Comparison of ENCODE assay signal across 13 cellular contexts in the genomic region with DNA sequence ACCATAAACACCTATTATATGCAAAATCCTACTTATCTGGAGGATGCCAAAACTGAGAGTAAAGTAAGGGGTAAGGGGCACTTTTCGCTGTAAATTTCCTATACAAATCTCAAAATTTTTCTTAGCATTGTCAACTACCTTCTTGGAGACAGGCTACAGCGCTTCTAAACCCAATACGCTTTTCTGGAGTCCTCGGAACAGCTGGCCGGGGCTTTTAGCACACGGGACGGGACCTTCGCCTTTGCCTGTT. TPM values are rescaled to one million over a fixed set of nuclear protein-coding genes. Genes with fewer than 3 reads are reported as not detected.
DNase-seq lines count a peak whose midpoint lies in the region; ATAC-seq, FAIRE-seq and TF ChIP-seq lines count a peak whose summit lies in the region.
"Had no signal": no experiment of that assay in that cellular context is flagged by ENCODE, and none has a peak within 500 bp of the region (broad histone marks: within the 10 kb centered on the region; RNA-seq: fewer than 3 reads in every experiment).

No MANE protein-coding gene starts in this region.

- peaks cover 50 to 63% of the 10 kb centered on the region in 2 experiments for H3K4me1 Mint-ChIP-seq in H9
- peaks cover 5% of the 10 kb centered on the region for H3K4me1 Mint-ChIP-seq in activated naive CD8-positive, alpha-beta T cell treated with anti-CD3 and anti-CD28 coated beads for 36 hours

- H2AFZ ChIP-seq in H9 (ENCODE audit: low read length), result peak overlapping the region; percentile 63
- H2AFZ ChIP-seq in keratinocyte (ENCODE audit: control insufficient read depth, low read length), result no peak overlapping the region

- no CpG with 5 or more reads among the region's 8 CpGs for WGBS in H9 (ENCODE audit: extremely low coverage, insufficient read length, low lambda C conversion rate)
- 2 to 11% (median 5%) methylated on average over 8 of the region's 8 CpGs for WGBS in stomach, 5 donors

- no peak overlapping the region for H2BK20ac ChIP-seq in H9 (ENCODE audit: low read depth, low read length, poor library complexity, severe bottlenecking)

- H3K9ac ChIP-seq in H9 (ENCODE audit: extremely low read depth, insufficient read length, low read length) (no peak overlapping the region), keratinocyte (ENCODE audit: control insufficient read depth, extremely low read depth, insufficient read depth, low read length) (no peak overlapping the region)

- no peak overlapping the region for H3K4ac ChIP-seq in H9 (ENCODE audit: low read depth, low read length)

- H3K9me3 ChIP-seq in H9 (ENCODE audit: control insufficient read depth, low read depth, low read length) (no peaks in the 10 kb centered on the region), keratinocyte (ENCODE audit: control insufficient read depth, low read depth, low read length) (no peaks in the 10 kb centered on the region), stomach (peaks cover 0 to 4% (median 0%) of the 10 kb centered on the region in 4 donors)
- H3K9me3 ChIP-seq: thyroid gland had no signal

- no peak overlapping the region for H3K18ac ChIP-seq in H9 (ENCODE audit: insufficient read length, low read depth, low read length)

- no peak overlapping the region for H4K91ac ChIP-seq in H9 (ENCODE audit: insufficient read length, low read depth, low read length)

- no peak overlapping the region for H2AK5ac ChIP-seq in H9 (ENCODE audit: insufficient read length, low read length)

- no peaks in the 10 kb centered on the region for H4K20me1 ChIP-seq in H9 (ENCODE audit: control insufficient read depth, insufficient read depth, insufficient read length)
- no peaks in the 10 kb centered on the region for H4K20me1 ChIP-seq in keratinocyte (ENCODE audit: control insufficient read depth, extremely low read depth, insufficient read depth, low read length)

- H3K36me3 Mint-ChIP-seq in H9 (ENCODE audit: insufficient read depth in 1 of 3, low read depth in 3 of 3), result no peaks in the 10 kb centered on the region
- peaks cover 1% of the 10 kb centered on the region for H3K36me3 Mint-ChIP-seq in activated naive CD8-positive, alpha-beta T cell treated with anti-CD3 and anti-CD28 coated beads for 36 hours

- no peak overlapping the region for H4K8ac ChIP-seq in H9 (replicated peaks; ENCODE audit: insufficient read length, low read depth, low read length)

- no peak overlapping the region for H3K14ac ChIP-seq in H9 (ENCODE audit: insufficient read depth, low read length)

- peaks cover 100% of the 10 kb centered on the region for H3K27me3 Mint-ChIP-seq in H9 (ENCODE audit: low read depth)
- H3K27me3 Mint-ChIP-seq in activated naive CD8-positive, alpha-beta T cell treated with anti-CD3 and anti-CD28 coated beads for 36 hours, result peaks cover 95% of the 10 kb centered on the region

- peak overlapping the region; percentile 63 to 86; a peak in 4 of 5 replicates for H3K4me3 Mint-ChIP-seq in H9
- no peak overlapping the region for H3K4me3 Mint-ChIP-seq in activated naive CD8-positive, alpha-beta T cell treated with anti-CD3 and anti-CD28 coated beads for 36 hours
- H3K4me3 Mint-ChIP-seq: T-helper 1 cell treated with Interleukin-12 subunit alpha and Interleukin-12 subunit beta and Interleukin-4 antibody, amounts not matched to agents 30 μg/mL and 1 μg/mL, for 36 hours had no signal

- H3K79me1 ChIP-seq in H9 (ENCODE audit: insufficient read depth, low read depth, low read length, poor library complexity, severe bottlenecking), result no peaks in the 10 kb centered on the region

- H3K56ac ChIP-seq in H9 (ENCODE audit: insufficient read length, low read depth, low read length), result no peak overlapping the region

- H3K27me3 ChIP-seq in H9 (ENCODE audit: insufficient read depth, low read length) (peaks cover 68% of the 10 kb centered on the region), keratinocyte (ENCODE audit: control insufficient read depth, extremely low read depth, insufficient read depth, low read length) (peaks cover 60% of the 10 kb centered on the region), stomach (peaks cover 0 to 99% (median 64%) of the 10 kb centered on the region in 3 donors)

- H2BK120ac ChIP-seq in H9 (ENCODE audit: low read depth, low read length, poor library complexity, severe bottlenecking), result no peak overlapping the region

- dilution Hi-C loops in keratinocyte (cut with MboI; ENCODE audit: extremely low pct_ligation_motif_present, low sequenced_read_pairs), result no loop called here

- no peak for FAIRE-seq in keratinocyte (lab: Jason Lieb, UNC)

- TF ChIP-seq EP300 in stomach (IDR thresholded peaks at IDR 0.05), result no peak

- no peak overlapping the region for H3K27ac Mint-ChIP-seq in H9
- H3K27ac Mint-ChIP-seq in activated naive CD8-positive, alpha-beta T cell treated with anti-CD3 and anti-CD28 coated beads for 36 hours, result no peak overlapping the region
- H3K27ac Mint-ChIP-seq: T-helper 1 cell treated with Interleukin-12 subunit alpha and Interleukin-12 subunit beta and Interleukin-4 antibody, amounts not matched to agents 30 μg/mL and 1 μg/mL, for 36 hours had no signal

- DNase-seq in H9 (no peak), cardiac fibroblast (ENCODE audit: low read depth in 2 of 2) (no peak), keratinocyte (ENCODE audit: low read depth, low spot score) (no peak), stomach (no peak), NCI-H1417 treated with DMSO at 0.1 percent for 48 hours (lab: John Stamatoyannopoulos, UW) (no peak)
- DNase-seq in activated naive CD8-positive, alpha-beta T cell treated with anti-CD3 and anti-CD28 coated beads for 36 hours, result no peak
- DNase-seq: DMS79, KG1, thyroid gland had no signal

- peak overlapping the region; percentile 85 for H3K4me2 ChIP-seq in H9 (ENCODE audit: insufficient read depth, insufficient read length, low read length)
- H3K4me2 ChIP-seq in keratinocyte (ENCODE audit: control insufficient read depth, extremely low read depth, insufficient read depth, low read depth, low read length), result peak overlapping the region; percentile 79

- no peak overlapping the region for H2BK5ac ChIP-seq in H9 (ENCODE audit: insufficient read length, low read length)

- H3K27ac ChIP-seq in H9 (ENCODE audit: insufficient read length, low read depth, low read length), result no peak overlapping the region
- no peak overlapping the region for H3K27ac ChIP-seq in keratinocyte (ENCODE audit: control insufficient read depth, insufficient read depth, low read length)
- H3K27ac ChIP-seq in stomach, result peak overlapping the region in 3 of 5 donors; percentile 55 to 81 (median 61)
- H3K27ac ChIP-seq: thyroid gland had no signal

- H3K4me3 ChIP-seq in cardiac fibroblast (replicated peaks in 1 of 2; ENCODE audit: low read depth in 2 of 2, low read length in 2 of 2), result peak overlapping the region; percentile 48 to 55
- peak overlapping the region in 2 of 3 experiments; percentile 55 to 68 for H3K4me3 ChIP-seq in keratinocyte (ENCODE audit: control insufficient read depth in 2 of 3, extremely low read depth in 1 of 3, insufficient read depth in 2 of 3, low read depth in 1 of 3, low read length in 3 of 3)
- peak overlapping the region; percentile 40 to 44 (median 42) for H3K4me3 ChIP-seq in stomach

- intact Hi-C loops in stomach (cut with DNase I; ENCODE audit: low total_unique reads), result no loop called here

- H3K23ac ChIP-seq in H9 (ENCODE audit: insufficient read length, low read depth, low read length), result no peak overlapping the region

- H3K36me3 ChIP-seq in keratinocyte (ENCODE audit: control insufficient read depth in 2 of 2, extremely low read depth in 1 of 2, insufficient read depth in 2 of 2, low read length in 2 of 2) (no peaks in the 10 kb centered on the region), stomach (no peaks in the 10 kb centered on the region)
- H3K36me3 ChIP-seq: thyroid gland had no signal

- TF ChIP-seq CTCF in H9 (conservative IDR thresholded peaks at IDR 0.05) (no peak), cardiac fibroblast (IDR thresholded peaks at IDR 0.05; ENCODE audit: low read depth, low read length) (no peak), keratinocyte (optimal IDR thresholded peaks at IDR 0.05 in 1 of 3, IDR thresholded peaks at IDR 0.05 in 1 of 3, conservative IDR thresholded peaks at IDR 0.05 in 1 of 3; ENCODE audit: extremely low read depth in 1 of 3, insufficient read depth in 2 of 3, low read length in 3 of 3) (no peak), stomach (IDR thresholded peaks at IDR 0.05) (no peak)

- H3T11ph ChIP-seq in H9 (ENCODE audit: low read length), result no peak overlapping the region

- no peak overlapping the region for H2BK12ac ChIP-seq in H9 (ENCODE audit: insufficient read length, low read depth, low read length)

- H4K5ac ChIP-seq in H9 (ENCODE audit: insufficient read length, low read depth, low read length), result no peak overlapping the region

- ATAC-seq in HG03460 (IDR thresholded peaks at IDR 0.05; ENCODE audit: unreplicated experiment) (no peak), GM18873 (IDR thresholded peaks at IDR 0.05; ENCODE audit: low FRiP score, unreplicated experiment) (no peak)

- peaks cover 0 to 2% of the 10 kb centered on the region in 2 experiments; a peak in 1 of 5 replicates for H3K9me3 Mint-ChIP-seq in H9
- peaks cover 7% of the 10 kb centered on the region for H3K9me3 Mint-ChIP-seq in activated naive CD8-positive, alpha-beta T cell treated with anti-CD3 and anti-CD28 coated beads for 36 hours

- H2BK15ac ChIP-seq in H9 (ENCODE audit: low read depth, low read length), result no peak overlapping the region

- TF ChIP-seq POLR2A in stomach (IDR thresholded peaks at IDR 0.05), result no peak

- H3K79me2 ChIP-seq in H9 (ENCODE audit: insufficient read depth, low read length), result no peaks in the 10 kb centered on the region
- H3K79me2 ChIP-seq in keratinocyte (ENCODE audit: control insufficient read depth, insufficient read depth, low read length), result no peaks in the 10 kb centered on the region

- no peaks in the 10 kb centered on the region for H3K9me1 ChIP-seq in keratinocyte (ENCODE audit: control insufficient read depth, extremely low read depth, insufficient read depth, low read length)

- H3K4me1 ChIP-seq in H9 (ENCODE audit: insufficient read depth, low read length), result peaks cover 10% of the 10 kb centered on the region
- peaks cover 12% of the 10 kb centered on the region for H3K4me1 ChIP-seq in keratinocyte (ENCODE audit: control insufficient read depth, extremely low read depth, insufficient read depth, low read length)
- peaks cover 4 to 26% (median 23%) of the 10 kb centered on the region in 4 donors for H3K4me1 ChIP-seq in stomach

- peaks cover 27% of the 10 kb centered on the region for H3K23me2 ChIP-seq in H9 (ENCODE audit: insufficient read length, low read depth, low read length, poor library complexity, severe bottlenecking)

RNA-seq across cellular contexts. Expression of a gene that starts 10.4 kb away (rescaled TPM):
- total RNA-seq in H9 (2021) (not detected in 2 replicates), stomach (100 to 1,000 TPM in 1 of 5 donors, 1 to 10 TPM in 2, under 1 TPM in 1, not detected in 1; 0.58 to 169 (median 5.6) TPM)
- polyA plus RNA-seq in keratinocyte (1.5 to 3.0 TPM (median 1.7 TPM) in 3 replicates), stomach (1 to 10 TPM; 1.2 to 4.6 (median 3.2) TPM)
- polyA plus RNA-seq in keratinocyte (2011; ENCODE audit: low read depth), result 1.1 TPM
- polyA plus RNA-seq in keratinocyte (2011; cell fraction: cytosol; rRNA removed), result 2.2 and 4.0 TPM in 2 replicates
- polyA plus RNA-seq in keratinocyte (2011; cell fraction: nucleus; rRNA removed), result 2.1 and 3.5 TPM in 2 replicates
- polyA plus RNA-seq in keratinocyte (2012; ENCODE audit: low replicate concordance), result 2.7 and 3.3 TPM in 2 replicates
- polyA minus RNA-seq in keratinocyte, result 0.74 to 3.1 TPM in 2 of 3 replicates, not detected in the other
- 6.5 TPM for polyA minus RNA-seq in keratinocyte (2011; cell fraction: cytosol; rRNA and poly(A)+ RNA removed)
- polyA minus RNA-seq in keratinocyte (2011; cell fraction: nucleus; rRNA and poly(A)+ RNA removed), result 1.6 and 1.7 TPM in 2 replicates
- not detected for total RNA-seq in activated naive CD8-positive, alpha-beta T cell treated with anti-CD3 and anti-CD28 coated beads for 36 hours

RNA-seq across cellular contexts. Expression of a gene that starts 38.2 kb away (rescaled TPM):
- total RNA-seq in H9 (2021) (not detected in 2 replicates), stomach (not detected)
- polyA plus RNA-seq in keratinocyte (not detected in 3 replicates), stomach (not detected)
- polyA plus RNA-seq in keratinocyte (2011; ENCODE audit: low read depth), result not detected
- not detected in 2 replicates for polyA plus RNA-seq in keratinocyte (2011; cell fraction: cytosol; rRNA removed)
- not detected in 2 replicates for polyA plus RNA-seq in keratinocyte (2011; cell fraction: nucleus; rRNA removed)
- polyA plus RNA-seq in keratinocyte (2012; ENCODE audit: low replicate concordance), result not detected in 2 replicates
- polyA minus RNA-seq in keratinocyte, result not detected in 3 replicates
- polyA minus RNA-seq in keratinocyte (2011; cell fraction: cytosol; rRNA and poly(A)+ RNA removed), result not detected
- not detected in 2 replicates for polyA minus RNA-seq in keratinocyte (2011; cell fraction: nucleus; rRNA and poly(A)+ RNA removed)
- not detected for total RNA-seq in activated naive CD8-positive, alpha-beta T cell treated with anti-CD3 and anti-CD28 coated beads for 36 hours
- total RNA-seq: left cardiac atrium, thyroid gland had no signal

Comparison
In these comparisons a context has a peak if more than half of its experiments do, and no peak if none do; other contexts are left out.
1. H3K27ac ChIP-seq: peak in stomach (3 of 5); none in H9 (single experiment) and keratinocyte (single experiment).
2. Peak in every context shown above with its lines, with median percentiles within 50 percentile points of each other: H3K4me3 ChIP-seq.